ENCODE assay signal across 8 cellular contexts in genomic region chr6:167094820-167095637, GRCh38. TPM values are rescaled to one million over a fixed set of nuclear protein-coding genes. Genes with fewer than 3 reads are reported as not detected.
DNase-seq lines count a peak whose midpoint lies in the region; ATAC-seq, FAIRE-seq and TF ChIP-seq lines count a peak whose summit lies in the region.

No MANE protein-coding gene starts in this region.

- peak; percentile 41 for ATAC-seq in GM19397 (IDR thresholded peaks at IDR 0.05; ENCODE audit: unreplicated experiment)
- peak; percentile 47 for ATAC-seq in HG03280 (IDR thresholded peaks at IDR 0.05; ENCODE audit: unreplicated experiment)
- peak; percentile 77 for ATAC-seq in activated naive CD8-positive, alpha-beta T cell treated with anti-CD3 and anti-CD28 coated beads, Interleukin-2, amount 50 U/mL, for 24 hours

- H3K4me1 ChIP-seq in CD8-positive, alpha-beta memory T cell (ENCODE audit: insufficient read depth, low read length), result peaks cover 53% of the 10 kb centered on the region
- H3K4me1 ChIP-seq in BE2C, result no peaks in the 10 kb centered on the region

- no peaks in the 10 kb centered on the region for H3K9me3 ChIP-seq in CD8-positive, alpha-beta memory T cell (ENCODE audit: low read length)
- no peaks in the 10 kb centered on the region for H3K9me3 ChIP-seq in BE2C

- peak in 2 of 5 donors; percentile 40 to 60 for DNase-seq in CD8-positive, alpha-beta memory T cell
- no peak for DNase-seq in activated naive CD8-positive, alpha-beta T cell treated with anti-CD3 and anti-CD28 coated beads, Interleukin-2, amount 50 U/mL, for 24 hours
- DNase-seq in urothelium cell line (ENCODE audit: low spot score) (no peak), BE2C (no peak), dedifferentiated amniotic fluid mesenchymal stem cell (ENCODE audit: extremely low spot score) (no peak)
- no peak for DNase-seq in activated CD4-positive, alpha-beta T cell treated with anti-CD3 and anti-CD28 coated beads, Interleukin-2, amount 10 ng/mL, durations not matched to agents 24 days and 14 days

- no peak for FAIRE-seq in urothelium cell line (lab: Jason Lieb, UNC)

- POLR2A ChIA-PET in CD8-positive, alpha-beta memory T cell (lab: Charles Lee), result interaction anchor here (1.2 to 1.4 kb wide), 2 partner anchors 47 to 48 kb away, joined by 3 to 6 read pairs; no protein-coding TSS in a partner anchor

- no peaks in the 10 kb centered on the region for H3K27me3 ChIP-seq in CD8-positive, alpha-beta memory T cell (ENCODE audit: insufficient read depth, low read length, poor library complexity, severe bottlenecking)
- H3K27me3 ChIP-seq in BE2C, result no peaks in the 10 kb centered on the region

- H3K27ac Mint-ChIP-seq in CD8-positive, alpha-beta memory T cell, result peak overlapping the region; percentile 93 to 99 (median 97)
- peak overlapping the region; percentile 87 for H3K27ac Mint-ChIP-seq in activated naive CD8-positive, alpha-beta T cell treated with anti-CD3 and anti-CD28 coated beads, Interleukin-2, amount 50 U/mL, for 24 hours
- no peak overlapping the region for H3K27ac Mint-ChIP-seq in activated CD4-positive, alpha-beta T cell treated with anti-CD3 and anti-CD28 coated beads, Interleukin-2, amount 10 ng/mL, durations not matched to agents 24 days and 14 days

- CTCF ChIA-PET in CD8-positive, alpha-beta memory T cell (lab: Charles Lee), result interaction anchor here (0.9 to 3.0 kb wide), 4 partner anchors 10 to 320 kb away, joined by 4 to 11 read pairs (median 6); no protein-coding TSS in a partner anchor

- no peak overlapping the region for H3K27ac ChIP-seq in CD8-positive, alpha-beta memory T cell (ENCODE audit: low read depth, low read length)

- no peak overlapping the region for H3K4me3 ChIP-seq in CD8-positive, alpha-beta memory T cell (ENCODE audit: low read length)
- H3K4me3 ChIP-seq in BE2C (ENCODE audit: low read depth, low read length), result no peak overlapping the region

- intact Hi-C loops in activated CD4-positive, alpha-beta T cell treated with anti-CD3 and anti-CD28 coated beads, Interleukin-2, amount 10 ng/mL, durations not matched to agents 24 days and 14 days (cut with micrococcal nuclease), result no loop called here

- H3K9me3 Mint-ChIP-seq in CD8-positive, alpha-beta memory T cell, result no peaks in the 10 kb centered on the region
- peaks cover 5% of the 10 kb centered on the region for H3K9me3 Mint-ChIP-seq in activated naive CD8-positive, alpha-beta T cell treated with anti-CD3 and anti-CD28 coated beads, Interleukin-2, amount 50 U/mL, for 24 hours
- H3K9me3 Mint-ChIP-seq in activated CD4-positive, alpha-beta T cell treated with anti-CD3 and anti-CD28 coated beads, Interleukin-2, amount 10 ng/mL, durations not matched to agents 24 days and 14 days, result no peaks in the 10 kb centered on the region

- H3K4me1 Mint-ChIP-seq in CD8-positive, alpha-beta memory T cell, result peaks cover 56 to 76% (median 62%) of the 10 kb centered on the region in 3 donors
- H3K4me1 Mint-ChIP-seq in activated naive CD8-positive, alpha-beta T cell treated with anti-CD3 and anti-CD28 coated beads, Interleukin-2, amount 50 U/mL, for 24 hours, result peaks cover 76% of the 10 kb centered on the region
- H3K4me1 Mint-ChIP-seq in activated CD4-positive, alpha-beta T cell treated with anti-CD3 and anti-CD28 coated beads, Interleukin-2, amount 10 ng/mL, durations not matched to agents 24 days and 14 days, result peaks cover 36% of the 10 kb centered on the region

- H3K36me3 Mint-ChIP-seq in CD8-positive, alpha-beta memory T cell, result no peaks in the 10 kb centered on the region
- H3K36me3 Mint-ChIP-seq in activated naive CD8-positive, alpha-beta T cell treated with anti-CD3 and anti-CD28 coated beads, Interleukin-2, amount 50 U/mL, for 24 hours (ENCODE audit: low read depth), result no peaks in the 10 kb centered on the region
- H3K36me3 Mint-ChIP-seq in activated CD4-positive, alpha-beta T cell treated with anti-CD3 and anti-CD28 coated beads, Interleukin-2, amount 10 ng/mL, durations not matched to agents 24 days and 14 days (ENCODE audit: low read depth), result no peaks in the 10 kb centered on the region

- peak overlapping the region; percentile 81 to 94 (median 87) for H3K4me3 Mint-ChIP-seq in CD8-positive, alpha-beta memory T cell
- peak overlapping the region; percentile 57 for H3K4me3 Mint-ChIP-seq in activated naive CD8-positive, alpha-beta T cell treated with anti-CD3 and anti-CD28 coated beads, Interleukin-2, amount 50 U/mL, for 24 hours
- no peak overlapping the region for H3K4me3 Mint-ChIP-seq in activated CD4-positive, alpha-beta T cell treated with anti-CD3 and anti-CD28 coated beads, Interleukin-2, amount 10 ng/mL, durations not matched to agents 24 days and 14 days

- no peaks in the 10 kb centered on the region for H3K36me3 ChIP-seq in CD8-positive, alpha-beta memory T cell (ENCODE audit: insufficient read depth, low read length)
- H3K36me3 ChIP-seq in BE2C, result no peaks in the 10 kb centered on the region

- no peak for TF ChIP-seq CTCF in BE2C (IDR thresholded peaks at IDR 0.05; ENCODE audit: low read depth, low read length)

- H3K27me3 Mint-ChIP-seq in CD8-positive, alpha-beta memory T cell, result peaks cover 0 to 2% of the 10 kb centered on the region in 2 donors
- no peaks in the 10 kb centered on the region for H3K27me3 Mint-ChIP-seq in activated naive CD8-positive, alpha-beta T cell treated with anti-CD3 and anti-CD28 coated beads, Interleukin-2, amount 50 U/mL, for 24 hours
- no peaks in the 10 kb centered on the region for H3K27me3 Mint-ChIP-seq in activated CD4-positive, alpha-beta T cell treated with anti-CD3 and anti-CD28 coated beads, Interleukin-2, amount 10 ng/mL, durations not matched to agents 24 days and 14 days

RNA-seq across cellular contexts. Expression of gene CCR6, which starts 27.9 kb away (rescaled TPM):
- 1 to 10 TPM; 3.5 to 3.9 TPM for total RNA-seq in CD8-positive, alpha-beta memory T cell
- polyA plus RNA-seq in CD8-positive, alpha-beta memory T cell, result 47.3 TPM
- not detected for polyA plus RNA-seq in BE2C (2012; ENCODE audit: insufficient read depth, insufficient read length, low read depth)
- total RNA-seq in activated CD4-positive, alpha-beta T cell treated with anti-CD3 and anti-CD28 coated beads, Interleukin-2, amount 10 ng/mL, durations not matched to agents 24 days and 14 days, result not detected in 2 replicates
